Comparison of ENCODE assay signal across 15 cellular contexts in the genomic region with DNA sequence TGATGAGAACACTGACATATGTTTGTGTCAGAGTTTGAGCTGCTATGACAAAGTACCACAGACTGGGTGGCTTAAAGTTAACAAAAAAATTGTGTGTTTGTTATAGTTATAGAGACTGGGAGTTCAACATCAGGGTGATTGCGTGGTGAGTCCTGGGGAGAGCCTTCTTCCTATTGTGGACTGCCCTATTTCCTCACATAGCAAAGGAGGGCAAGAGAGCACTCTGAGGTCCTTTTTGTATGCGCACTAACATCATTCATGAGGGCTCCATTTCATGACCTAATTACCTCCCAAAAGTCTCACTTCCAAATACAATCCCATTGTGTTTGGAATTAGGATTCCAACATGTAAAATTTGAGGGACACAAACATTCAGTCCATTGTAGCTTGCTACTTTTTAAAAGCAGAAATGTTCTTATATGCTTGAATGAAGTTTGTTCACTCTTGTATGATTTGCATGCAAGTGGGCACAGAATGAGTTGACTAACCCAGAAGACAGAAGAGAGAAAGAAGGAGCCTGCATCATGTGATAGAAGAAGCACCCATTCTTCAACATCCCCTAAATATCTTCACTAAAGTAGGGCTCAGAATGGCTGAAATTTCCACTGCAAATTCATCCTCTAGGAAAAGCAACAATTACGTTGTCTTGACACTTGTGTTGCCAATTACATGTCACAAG. TPM values are rescaled to one million over a fixed set of nuclear protein-coding genes. Genes with fewer than 3 reads are reported as not detected.
DNase-seq lines count a peak whose midpoint lies in the region; ATAC-seq and TF ChIP-seq lines count a peak whose summit lies in the region.
"Had no signal": no experiment of that assay in that cellular context is flagged by ENCODE, and none has a peak within 500 bp of the region (broad histone marks: within the 10 kb centered on the region; RNA-seq: fewer than 3 reads in every experiment).

No MANE protein-coding gene starts in this region.

- no peaks in the 10 kb centered on the region for H3K36me3 ChIP-seq in neural progenitor cell
- H3K36me3 ChIP-seq in naive thymus-derived CD4-positive, alpha-beta T cell (ENCODE audit: control insufficient read depth in 2 of 3, insufficient read depth in 3 of 3, low read length in 3 of 3) = no peaks in the 10 kb centered on the region
- H3K36me3 ChIP-seq: SJSA1 had no signal

- H3K4ac ChIP-seq in H9 (ENCODE audit: low read depth, low read length) = no peak overlapping the region

- H3K9me3 Mint-ChIP-seq in H9 (no peaks in the 10 kb centered on the region; a peak in 1 of 5 replicates), neural progenitor cell (no peaks in the 10 kb centered on the region)
- H3K9me3 Mint-ChIP-seq in naive thymus-derived CD4-positive, alpha-beta T cell = no peaks in the 10 kb centered on the region

- no peak overlapping the region for H3K56ac ChIP-seq in H9 (ENCODE audit: insufficient read length, low read depth, low read length)

- no peak overlapping the region for H2BK5ac ChIP-seq in H9 (ENCODE audit: insufficient read length, low read length)

- intact Hi-C loops in naive thymus-derived CD4-positive, alpha-beta T cell (cut with micrococcal nuclease) = no loop called here

- no peak overlapping the region for H2BK15ac ChIP-seq in H9 (ENCODE audit: low read depth, low read length)

- H3K4me3 Mint-ChIP-seq in H9 (no peak overlapping the region), neural progenitor cell (no peak overlapping the region)
- no peak overlapping the region for H3K4me3 Mint-ChIP-seq in naive thymus-derived CD4-positive, alpha-beta T cell

- H3K9ac ChIP-seq in H9 (ENCODE audit: extremely low read depth, insufficient read length, low read length) (no peak overlapping the region), neural progenitor cell (no peak overlapping the region)

- H3K79me1 ChIP-seq in H9 (ENCODE audit: insufficient read depth, low read depth, low read length, poor library complexity, severe bottlenecking) = no peaks in the 10 kb centered on the region

- H3K27me3 Mint-ChIP-seq in H9 (ENCODE audit: low read depth) (peaks cover 4% of the 10 kb centered on the region), neural progenitor cell (ENCODE audit: insufficient read depth, low read depth) (peaks cover 2% of the 10 kb centered on the region)
- H3K27me3 Mint-ChIP-seq in naive thymus-derived CD4-positive, alpha-beta T cell = peaks cover 24 to 40% (median 36%) of the 10 kb centered on the region in 5 donors

- POLR2A ChIA-PET in naive thymus-derived CD4-positive, alpha-beta T cell (lab: Charles Lee) = no interaction called here

- WGBS in H9 (ENCODE audit: extremely low coverage, insufficient read length, low lambda C conversion rate) = no CpG with 5 or more reads among the region's 3 CpGs

- no peaks in the 10 kb centered on the region for H3K23me2 ChIP-seq in H9 (ENCODE audit: insufficient read length, low read depth, low read length, poor library complexity, severe bottlenecking)

- CTCF ChIA-PET in naive thymus-derived CD4-positive, alpha-beta T cell (lab: Charles Lee) = no interaction called here

- DNase-seq in H9 = no peak
- DNase-seq in neural progenitor cell (ENCODE audit: low spot score) = no peak
- no peak for DNase-seq in naive thymus-derived CD4-positive, alpha-beta T cell
- DNase-seq in activated CD4-positive, CD25-positive, alpha-beta regulatory T cell treated with anti-CD3 and anti-CD28 coated beads, Interleukin-2, amount 50 U/mL, for 72 hours = no peak
- DNase-seq in HT-29 (ENCODE audit: low spot score) = no peak
- DNase-seq in AML-193 (lab: John Stamatoyannopoulos, UW) = no peak
- DNase-seq: activated naive CD4-positive, alpha-beta T cell; DND-41; mesenchymal stem cell; NCI-H2171; nucleus accumbens had no signal

- peak; percentile 77 for ATAC-seq in GM19023 (IDR thresholded peaks at IDR 0.05; ENCODE audit: unreplicated experiment)
- peak; percentile 84 for ATAC-seq in HG03095 (IDR thresholded peaks at IDR 0.05; ENCODE audit: unreplicated experiment)
- ATAC-seq in naive thymus-derived CD4-positive, alpha-beta T cell = no peak

- H3K27me3 ChIP-seq in H9 (ENCODE audit: insufficient read depth, low read length) (no peaks in the 10 kb centered on the region), neural progenitor cell (peaks cover 2% of the 10 kb centered on the region)
- no peaks in the 10 kb centered on the region for H3K27me3 ChIP-seq in naive thymus-derived CD4-positive, alpha-beta T cell (ENCODE audit: control insufficient read depth in 2 of 2, insufficient read depth in 2 of 2, low read length in 2 of 2)
- H3K27me3 ChIP-seq: SJSA1 had no signal

- H3T11ph ChIP-seq in H9 (ENCODE audit: low read length) = no peak overlapping the region

- no peak overlapping the region for H3K27ac Mint-ChIP-seq in H9
- no peak overlapping the region for H3K27ac Mint-ChIP-seq in neural progenitor cell
- no peak overlapping the region for H3K27ac Mint-ChIP-seq in naive thymus-derived CD4-positive, alpha-beta T cell

- H4K8ac ChIP-seq in H9 (replicated peaks; ENCODE audit: insufficient read length, low read depth, low read length) = no peak overlapping the region

- H3K23ac ChIP-seq in H9 (ENCODE audit: insufficient read length, low read depth, low read length) = no peak overlapping the region

- no peaks in the 10 kb centered on the region for H3K36me3 Mint-ChIP-seq in H9 (ENCODE audit: insufficient read depth in 1 of 3, low read depth in 3 of 3)
- H3K36me3 Mint-ChIP-seq in neural progenitor cell = no peaks in the 10 kb centered on the region
- H3K36me3 Mint-ChIP-seq in naive thymus-derived CD4-positive, alpha-beta T cell = no peaks in the 10 kb centered on the region

- no peak overlapping the region for H3K18ac ChIP-seq in H9 (ENCODE audit: insufficient read length, low read depth, low read length)

- H2AFZ ChIP-seq in H9 (ENCODE audit: low read length) (no peak overlapping the region), neural progenitor cell (replicated peaks) (peak overlapping the region; percentile 2)

- no peaks in the 10 kb centered on the region for H3F3A ChIP-seq in neural progenitor cell (ENCODE audit: low read depth)

- no peaks in the 10 kb centered on the region for H3K4me1 Mint-ChIP-seq in H9
- no peaks in the 10 kb centered on the region for H3K4me1 Mint-ChIP-seq in neural progenitor cell
- no peaks in the 10 kb centered on the region for H3K4me1 Mint-ChIP-seq in naive thymus-derived CD4-positive, alpha-beta T cell

- peak overlapping the region; percentile 72 for H2BK120ac ChIP-seq in H9 (ENCODE audit: low read depth, low read length, poor library complexity, severe bottlenecking)

- H2BK20ac ChIP-seq in H9 (ENCODE audit: low read depth, low read length, poor library complexity, severe bottlenecking) = no peak overlapping the region

- no peak overlapping the region for H3K4me3 ChIP-seq in neural progenitor cell
- H3K4me3 ChIP-seq in naive thymus-derived CD4-positive, alpha-beta T cell (ENCODE audit: low read length) = no peak overlapping the region
- H3K4me3 ChIP-seq: SJSA1 had no signal

- H2AK5ac ChIP-seq in H9 (ENCODE audit: insufficient read length, low read length) = no peak overlapping the region

- no peaks in the 10 kb centered on the region for H3K9me3 ChIP-seq in H9 (ENCODE audit: control insufficient read depth, low read depth, low read length)
- no peaks in the 10 kb centered on the region for H3K9me3 ChIP-seq in neural progenitor cell (ENCODE audit: low read depth)
- H3K9me3 ChIP-seq in naive thymus-derived CD4-positive, alpha-beta T cell (ENCODE audit: control insufficient read depth in 2 of 3, low read length in 3 of 3) = no peaks in the 10 kb centered on the region
- H3K9me3 ChIP-seq: SJSA1 had no signal

- no peaks in the 10 kb centered on the region for H3K4me1 ChIP-seq in H9 (ENCODE audit: insufficient read depth, low read length)
- H3K4me1 ChIP-seq in neural progenitor cell = no peaks in the 10 kb centered on the region
- no peaks in the 10 kb centered on the region for H3K4me1 ChIP-seq in naive thymus-derived CD4-positive, alpha-beta T cell (ENCODE audit: control insufficient read depth in 2 of 2, insufficient read depth in 2 of 2, low read length in 2 of 2)

- no peak overlapping the region for H4K91ac ChIP-seq in H9 (ENCODE audit: insufficient read length, low read depth, low read length)

- H3K14ac ChIP-seq in H9 (ENCODE audit: insufficient read depth, low read length) = no peak overlapping the region

- H3K4me2 ChIP-seq in H9 (ENCODE audit: insufficient read depth, insufficient read length, low read length) = no peak overlapping the region
- no peak overlapping the region for H3K4me2 ChIP-seq in neural progenitor cell

- TF ChIP-seq CTCF in H9 (conservative IDR thresholded peaks at IDR 0.05) (no peak), neural progenitor cell (IDR thresholded peaks at IDR 0.05) (no peak)

- no peaks in the 10 kb centered on the region for H3K79me2 ChIP-seq in H9 (ENCODE audit: insufficient read depth, low read length)
- no peaks in the 10 kb centered on the region for H3K79me2 ChIP-seq in neural progenitor cell (ENCODE audit: low read depth)

- no peak overlapping the region for H4K5ac ChIP-seq in H9 (ENCODE audit: insufficient read length, low read depth, low read length)

- H4K20me1 ChIP-seq in H9 (ENCODE audit: control insufficient read depth, insufficient read depth, insufficient read length) (no peaks in the 10 kb centered on the region), neural progenitor cell (ENCODE audit: low read depth) (no peaks in the 10 kb centered on the region)

- no peak overlapping the region for H2BK12ac ChIP-seq in H9 (ENCODE audit: insufficient read length, low read depth, low read length)

- no peak overlapping the region for H3K27ac ChIP-seq in H9 (ENCODE audit: insufficient read length, low read depth, low read length)
- H3K27ac ChIP-seq in neural progenitor cell = no peak overlapping the region
- no peak overlapping the region for H3K27ac ChIP-seq in naive thymus-derived CD4-positive, alpha-beta T cell (ENCODE audit: low read depth, low read length)
- H3K27ac ChIP-seq: C4-2B, SJSA1 had no signal

RNA-seq across cellular contexts. Expression of a gene that starts 18.9 kb away (rescaled TPM):
- 43.3 and 43.7 TPM in 2 replicates for total RNA-seq in H9 (2021)
- total RNA-seq in neural progenitor cell (ENCODE audit: low replicate concordance) = 30.3 and 54.4 TPM in 2 replicates
- 10 to 100 TPM in 1 of 5 experiments, 1 to 10 TPM in 4; 3.4 to 10.3 (median 4.4) TPM for total RNA-seq in naive thymus-derived CD4-positive, alpha-beta T cell
- 1 to 10 TPM in 1 of 2 donors, under 1 TPM in 1; 0.94 to 1.2 TPM for polyA plus RNA-seq in naive thymus-derived CD4-positive, alpha-beta T cell
- total RNA-seq in HT-29 (2014; rRNA removed; shearing (Covaris generic)) = 4.6 and 5.5 TPM in 2 replicates
